16 cellular contexts compared by ENCODE assay signal in the genomic region with DNA sequence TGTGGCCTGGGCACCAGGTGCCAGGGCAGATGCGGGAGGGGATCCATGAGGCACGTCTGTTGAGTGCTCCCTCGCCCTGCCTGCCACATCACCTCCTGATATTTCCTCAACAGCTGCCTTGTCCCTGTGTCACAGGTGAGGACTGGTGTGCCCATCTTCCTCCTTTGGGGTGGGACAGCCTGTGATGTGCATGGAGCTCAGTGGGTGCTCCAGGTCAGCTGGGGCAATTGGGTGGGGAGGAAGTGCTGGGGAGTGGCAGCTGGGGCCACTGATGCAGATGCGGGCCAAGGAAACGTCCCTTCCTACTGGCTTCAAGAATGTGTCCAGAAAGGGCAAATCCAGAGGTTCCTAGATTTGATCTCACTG.
"Had no signal": no experiment of that assay in that cellular context is flagged by ENCODE, and none has a peak within 500 bp of the region (broad histone marks: within the 10 kb centered on the region; RNA-seq: fewer than 3 reads in every experiment).

No MANE protein-coding gene starts in this region.

- H3K27ac ChIP-seq: psoas muscle, skin epidermis, thyroid gland had no signal

- H3K4me1 ChIP-seq: psoas muscle, thyroid gland had no signal

- H3K9me3 ChIP-seq: mucosa of descending colon, psoas muscle, thyroid gland had no signal

- H3K36me3 ChIP-seq: thyroid gland had no signal

- ATAC-seq: effector memory CD8-positive, alpha-beta T cell; left ventricle myocardium superior; mucosa of descending colon; natural killer cell treated with Interleukin-12 subunit alpha and Interleukin-12 subunit beta and Interleukin-15 and Interleukin-18, amount 100 ng/mL, for 72 hours; psoas muscle; right cardiac atrium; stimulated activated naive CD8-positive, alpha-beta T cell treated with anti-CD3 and anti-CD28 coated beads, Interleukin-15, amount 100 ng/mL, for 72 hours had no signal

- DNase-seq: cortex of kidney; effector memory CD8-positive, alpha-beta T cell; erythroblast; naive B cell; stimulated activated CD4-positive, alpha-beta T cell treated with anti-CD3 and anti-CD28 coated beads, Interleukin-15, amount 100 ng/mL, for 24 hours; stimulated activated CD4-positive, alpha-beta T cell treated with anti-CD3 and anti-CD28 coated beads, Interleukin-2, amount 100 ng/mL, for 48 hours; stimulated activated naive CD4-positive, alpha-beta T cell; stimulated activated naive CD8-positive, alpha-beta T cell treated with anti-CD3 and anti-CD28 coated beads, Interleukin-15, amount 100 ng/mL, for 72 hours; thyroid gland had no signal

- H3K4me3 ChIP-seq: lung, mucosa of descending colon, psoas muscle, skin epidermis, thyroid gland had no signal

- H3K27me3 ChIP-seq: thyroid gland had no signal
